ENCODE assay signal across 2 cellular contexts in the genomic region with DNA sequence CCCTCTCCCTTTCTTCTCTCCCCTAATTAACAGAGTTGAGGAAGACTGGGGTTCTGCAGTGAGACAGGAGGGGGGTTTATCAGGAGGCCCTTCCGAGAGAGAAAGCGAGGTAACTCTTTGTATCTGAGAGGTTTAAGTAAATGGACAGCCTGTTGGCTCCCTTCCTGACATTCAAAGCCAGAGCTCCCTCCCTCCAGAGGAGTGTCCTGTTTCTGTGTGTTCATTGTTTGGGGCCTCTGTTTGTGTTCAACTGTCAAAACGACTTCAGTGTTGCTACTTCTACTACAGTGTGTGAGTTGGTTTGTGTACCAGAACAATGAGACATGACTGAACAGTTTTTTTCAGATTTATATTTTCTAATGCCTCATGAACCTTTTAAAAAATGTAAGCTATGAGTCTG.
TF ChIP-seq lines count a peak whose summit lies in the region.

No MANE protein-coding gene starts in this region.

TF ChIP-seq in SK-N-SH treated with all-trans-retinoic acid at 6 μM for 48 hours, 23 proteins besides CTCF, POLR2A, EP300 and RAD21 (continued from another document):
- TF ChIP-seq, protein P1, sequence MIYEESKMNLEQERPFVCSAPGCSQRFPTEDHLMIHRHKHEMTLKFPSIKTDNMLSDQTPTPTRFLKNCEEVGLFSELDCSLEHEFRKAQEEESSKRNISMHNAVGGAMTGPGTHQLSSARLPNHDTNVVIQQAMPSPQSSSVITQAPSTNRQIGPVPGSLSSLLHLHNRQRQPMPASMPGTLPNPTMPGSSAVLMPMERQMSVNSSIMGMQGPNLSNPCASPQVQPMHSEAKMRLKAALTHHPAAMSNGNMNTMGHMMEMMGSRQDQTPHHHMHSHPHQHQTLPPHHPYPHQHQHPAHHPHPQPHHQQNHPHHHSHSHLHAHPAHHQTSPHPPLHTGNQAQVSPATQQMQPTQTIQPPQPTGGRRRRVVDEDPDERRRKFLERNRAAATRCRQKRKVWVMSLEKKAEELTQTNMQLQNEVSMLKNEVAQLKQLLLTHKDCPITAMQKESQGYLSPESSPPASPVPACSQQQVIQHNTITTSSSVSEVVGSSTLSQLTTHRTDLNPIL (CRISPR knock-in tag; IDR thresholded peaks at IDR 0.05; ENCODE audit: low read depth) = no peak

TF ChIP-seq in SK-N-SH, 30 proteins besides CTCF, POLR2A, EP300 and RAD21 (continued from another document):
- TF ChIP-seq RCOR1 (IDR thresholded peaks at IDR 0.05; ENCODE audit: low read length) (no peak), FOXJ3 (CRISPR knock-in tag; IDR thresholded peaks at IDR 0.05) (no peak), TCF12 (IDR thresholded peaks at IDR 0.05) (no peak), YY1 (IDR thresholded peaks at IDR 0.05; ENCODE audit: low read depth) (no peak), NRF1 (IDR thresholded peaks at IDR 0.05; ENCODE audit: low read depth, low read length) (no peak), MEF2A (IDR thresholded peaks at IDR 0.05; ENCODE audit: borderline replicate concordance, low read depth) (no peak), GABPA (IDR thresholded peaks at IDR 0.05; ENCODE audit: low read depth) (no peak), JUND (IDR thresholded peaks at IDR 0.05) (no peak), RXRA (IDR thresholded peaks at IDR 0.05; ENCODE audit: borderline replicate concordance, low read depth) (no peak)
- TF ChIP-seq, protein P2, sequence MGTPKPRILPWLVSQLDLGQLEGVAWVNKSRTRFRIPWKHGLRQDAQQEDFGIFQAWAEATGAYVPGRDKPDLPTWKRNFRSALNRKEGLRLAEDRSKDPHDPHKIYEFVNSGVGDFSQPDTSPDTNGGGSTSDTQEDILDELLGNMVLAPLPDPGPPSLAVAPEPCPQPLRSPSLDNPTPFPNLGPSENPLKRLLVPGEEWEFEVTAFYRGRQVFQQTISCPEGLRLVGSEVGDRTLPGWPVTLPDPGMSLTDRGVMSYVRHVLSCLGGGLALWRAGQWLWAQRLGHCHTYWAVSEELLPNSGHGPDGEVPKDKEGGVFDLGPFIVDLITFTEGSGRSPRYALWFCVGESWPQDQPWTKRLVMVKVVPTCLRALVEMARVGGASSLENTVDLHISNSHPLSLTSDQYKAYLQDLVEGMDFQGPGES (IDR thresholded peaks at IDR 0.05; ENCODE audit: low read depth, low read length) = no peak
- TF ChIP-seq, protein P3, sequence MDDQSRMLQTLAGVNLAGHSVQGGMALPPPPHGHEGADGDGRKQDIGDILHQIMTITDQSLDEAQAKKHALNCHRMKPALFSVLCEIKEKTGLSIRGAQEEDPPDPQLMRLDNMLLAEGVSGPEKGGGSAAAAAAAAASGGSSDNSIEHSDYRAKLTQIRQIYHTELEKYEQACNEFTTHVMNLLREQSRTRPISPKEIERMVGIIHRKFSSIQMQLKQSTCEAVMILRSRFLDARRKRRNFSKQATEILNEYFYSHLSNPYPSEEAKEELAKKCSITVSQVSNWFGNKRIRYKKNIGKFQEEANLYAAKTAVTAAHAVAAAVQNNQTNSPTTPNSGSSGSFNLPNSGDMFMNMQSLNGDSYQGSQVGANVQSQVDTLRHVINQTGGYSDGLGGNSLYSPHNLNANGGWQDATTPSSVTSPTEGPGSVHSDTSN (IDR thresholded peaks at IDR 0.05) = no peak
- TF ChIP-seq, protein P4, sequence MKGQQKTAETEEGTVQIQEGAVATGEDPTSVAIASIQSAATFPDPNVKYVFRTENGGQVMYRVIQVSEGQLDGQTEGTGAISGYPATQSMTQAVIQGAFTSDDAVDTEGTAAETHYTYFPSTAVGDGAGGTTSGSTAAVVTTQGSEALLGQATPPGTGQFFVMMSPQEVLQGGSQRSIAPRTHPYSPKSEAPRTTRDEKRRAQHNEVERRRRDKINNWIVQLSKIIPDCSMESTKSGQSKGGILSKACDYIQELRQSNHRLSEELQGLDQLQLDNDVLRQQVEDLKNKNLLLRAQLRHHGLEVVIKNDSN (IDR thresholded peaks at IDR 0.05; ENCODE audit: borderline replicate concordance, low read depth) = no peak
- TF ChIP-seq, protein P5, sequence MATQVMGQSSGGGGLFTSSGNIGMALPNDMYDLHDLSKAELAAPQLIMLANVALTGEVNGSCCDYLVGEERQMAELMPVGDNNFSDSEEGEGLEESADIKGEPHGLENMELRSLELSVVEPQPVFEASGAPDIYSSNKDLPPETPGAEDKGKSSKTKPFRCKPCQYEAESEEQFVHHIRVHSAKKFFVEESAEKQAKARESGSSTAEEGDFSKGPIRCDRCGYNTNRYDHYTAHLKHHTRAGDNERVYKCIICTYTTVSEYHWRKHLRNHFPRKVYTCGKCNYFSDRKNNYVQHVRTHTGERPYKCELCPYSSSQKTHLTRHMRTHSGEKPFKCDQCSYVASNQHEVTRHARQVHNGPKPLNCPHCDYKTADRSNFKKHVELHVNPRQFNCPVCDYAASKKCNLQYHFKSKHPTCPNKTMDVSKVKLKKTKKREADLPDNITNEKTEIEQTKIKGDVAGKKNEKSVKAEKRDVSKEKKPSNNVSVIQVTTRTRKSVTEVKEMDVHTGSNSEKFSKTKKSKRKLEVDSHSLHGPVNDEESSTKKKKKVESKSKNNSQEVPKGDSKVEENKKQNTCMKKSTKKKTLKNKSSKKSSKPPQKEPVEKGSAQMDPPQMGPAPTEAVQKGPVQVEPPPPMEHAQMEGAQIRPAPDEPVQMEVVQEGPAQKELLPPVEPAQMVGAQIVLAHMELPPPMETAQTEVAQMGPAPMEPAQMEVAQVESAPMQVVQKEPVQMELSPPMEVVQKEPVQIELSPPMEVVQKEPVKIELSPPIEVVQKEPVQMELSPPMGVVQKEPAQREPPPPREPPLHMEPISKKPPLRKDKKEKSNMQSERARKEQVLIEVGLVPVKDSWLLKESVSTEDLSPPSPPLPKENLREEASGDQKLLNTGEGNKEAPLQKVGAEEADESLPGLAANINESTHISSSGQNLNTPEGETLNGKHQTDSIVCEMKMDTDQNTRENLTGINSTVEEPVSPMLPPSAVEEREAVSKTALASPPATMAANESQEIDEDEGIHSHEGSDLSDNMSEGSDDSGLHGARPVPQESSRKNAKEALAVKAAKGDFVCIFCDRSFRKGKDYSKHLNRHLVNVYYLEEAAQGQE (IDR thresholded peaks at IDR 0.05; ENCODE audit: low read depth, low read length) = no peak
